Comparison of ENCODE assay signal across 11 cellular contexts in the genomic region with DNA sequence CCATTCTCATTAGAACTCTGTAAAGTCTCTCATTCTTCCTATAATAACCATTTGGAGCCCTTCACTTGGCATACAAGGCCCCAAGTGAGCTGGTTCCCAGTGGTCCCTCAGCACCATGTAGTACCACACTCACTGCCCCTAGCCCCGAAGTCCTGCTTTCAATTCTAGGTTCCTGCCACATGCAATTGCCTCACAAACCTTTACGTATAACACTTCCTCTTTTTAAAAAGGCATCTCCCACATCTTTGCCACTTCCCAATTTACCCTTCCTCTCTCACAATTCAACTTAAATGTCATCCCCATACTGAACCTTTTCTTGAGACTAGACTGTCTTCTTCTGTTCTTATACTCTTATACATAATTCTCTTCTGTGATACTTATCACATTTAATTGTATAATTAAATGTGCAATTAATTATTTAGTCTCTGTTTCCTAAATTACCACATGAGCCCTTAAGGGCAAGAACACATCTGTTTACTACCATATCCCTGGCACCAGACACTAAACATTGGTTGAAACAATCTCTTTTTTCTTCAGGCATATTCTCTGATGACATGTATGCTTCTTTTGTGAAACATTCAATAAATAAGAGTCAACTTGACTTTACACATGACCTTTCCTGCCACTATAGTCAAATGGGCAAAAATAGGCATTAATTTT.
DNase-seq lines count a peak whose midpoint lies in the region; ATAC-seq and TF ChIP-seq lines count a peak whose summit lies in the region.
"Had no signal": no experiment of that assay in that cellular context is flagged by ENCODE, and none has a peak within 500 bp of the region (broad histone marks: within the 10 kb centered on the region; RNA-seq: fewer than 3 reads in every experiment).

No MANE protein-coding gene starts in this region.

- peaks cover 3% of the 10 kb centered on the region for H3K9me3 Mint-ChIP-seq in activated T-helper 17 cell treated with anti-CD3 and anti-CD28 coated beads, Interleukin-2, amount 50 U/mL, for 72 hours

- H3K27ac Mint-ChIP-seq in activated T-helper 17 cell treated with anti-CD3 and anti-CD28 coated beads, Interleukin-2, amount 50 U/mL, for 72 hours: no peak overlapping the region
- H3K27ac Mint-ChIP-seq: stimulated activated effector memory CD8-positive, alpha-beta T cell treated with anti-CD3 and anti-CD28 coated beads, Interleukin-12 subunit alpha, Interleukin-12 subunit beta, amount 100 ng/mL, for 72 hours had no signal

- TF ChIP-seq POLR2A in suprapubic skin (IDR thresholded peaks at IDR 0.05): no peak

- ATAC-seq in GM18868 (IDR thresholded peaks at IDR 0.05; ENCODE audit: unreplicated experiment): peak; percentile 63
- ATAC-seq in HG02970 (IDR thresholded peaks at IDR 0.05; ENCODE audit: low FRiP score, unreplicated experiment): peak; percentile 57
- no peak for ATAC-seq in RWPE2 (ENCODE audit: low read depth)
- ATAC-seq in activated T-helper 17 cell treated with anti-CD3 and anti-CD28 coated beads, Interleukin-2, amount 50 U/mL, for 72 hours (replicated peaks): no peak
- ATAC-seq in GM19467 (IDR thresholded peaks at IDR 0.05; ENCODE audit: unreplicated experiment): no peak
- ATAC-seq: stimulated activated effector memory CD8-positive, alpha-beta T cell treated with anti-CD3 and anti-CD28 coated beads, Interleukin-12 subunit alpha, Interleukin-12 subunit beta, amount 100 ng/mL, for 72 hours had no signal

- 77% methylated on average over 2 of the region's 2 CpGs for WGBS in suprapubic skin

- H3K4me3 ChIP-seq in RWPE2 (ENCODE audit: severe bottlenecking) (no peak overlapping the region), suprapubic skin (no peak overlapping the region)

- no peak for DNase-seq in RWPE2 (ENCODE audit: low spot score)
- peak; percentile 11 for DNase-seq in mucosa of gallbladder (ENCODE audit: low spot score)
- no peak for DNase-seq in suprapubic skin (ENCODE audit: low spot score in 2 of 2)
- DNase-seq in NCI-H1105 treated with DMSO at 0.1 percent for 48 hours (lab: John Stamatoyannopoulos, UW): no peak
- DNase-seq: DND-41, NCI-H510A treated with DMSO at 0.1 percent for 48 hours had no signal

- H3K4me3 Mint-ChIP-seq in activated T-helper 17 cell treated with anti-CD3 and anti-CD28 coated beads, Interleukin-2, amount 50 U/mL, for 72 hours: no peak overlapping the region
- H3K4me3 Mint-ChIP-seq: stimulated activated effector memory CD8-positive, alpha-beta T cell treated with anti-CD3 and anti-CD28 coated beads, Interleukin-12 subunit alpha, Interleukin-12 subunit beta, amount 100 ng/mL, for 72 hours had no signal

- H3K27me3 Mint-ChIP-seq in activated T-helper 17 cell treated with anti-CD3 and anti-CD28 coated beads, Interleukin-2, amount 50 U/mL, for 72 hours: no peaks in the 10 kb centered on the region

- no peaks in the 10 kb centered on the region for H3K27me3 ChIP-seq in RWPE2 (ENCODE audit: insufficient read depth, poor library complexity, severe bottlenecking)
- no peaks in the 10 kb centered on the region for H3K27me3 ChIP-seq in suprapubic skin

- H3K36me3 ChIP-seq in RWPE2 (ENCODE audit: low read depth) (no peaks in the 10 kb centered on the region), suprapubic skin (no peaks in the 10 kb centered on the region)

- TF ChIP-seq CTCF in RWPE2 (IDR thresholded peaks at IDR 0.05; ENCODE audit: poor library complexity, severe bottlenecking) (no peak), suprapubic skin (IDR thresholded peaks at IDR 0.05) (no peak)

- H3K9me3 ChIP-seq in RWPE2 (ENCODE audit: severe bottlenecking) (no peaks in the 10 kb centered on the region), suprapubic skin (no peaks in the 10 kb centered on the region)

- peaks cover 30% of the 10 kb centered on the region for H3K4me1 ChIP-seq in RWPE2 (ENCODE audit: insufficient read depth, poor library complexity, severe bottlenecking)
- H3K4me1 ChIP-seq in suprapubic skin: no peaks in the 10 kb centered on the region

- no peak for TF ChIP-seq EP300 in suprapubic skin (IDR thresholded peaks at IDR 0.05)

- H3K27ac ChIP-seq in RWPE2 (ENCODE audit: poor library complexity, severe bottlenecking) (peak overlapping the region; percentile 63), suprapubic skin (no peak overlapping the region)

- H3K36me3 Mint-ChIP-seq in activated T-helper 17 cell treated with anti-CD3 and anti-CD28 coated beads, Interleukin-2, amount 50 U/mL, for 72 hours (ENCODE audit: low read depth): no peaks in the 10 kb centered on the region
- H3K36me3 Mint-ChIP-seq: stimulated activated effector memory CD8-positive, alpha-beta T cell treated with anti-CD3 and anti-CD28 coated beads, Interleukin-12 subunit alpha, Interleukin-12 subunit beta, amount 100 ng/mL, for 72 hours had no signal

- no peaks in the 10 kb centered on the region for H3K4me1 Mint-ChIP-seq in activated T-helper 17 cell treated with anti-CD3 and anti-CD28 coated beads, Interleukin-2, amount 50 U/mL, for 72 hours
- H3K4me1 Mint-ChIP-seq: stimulated activated effector memory CD8-positive, alpha-beta T cell treated with anti-CD3 and anti-CD28 coated beads, Interleukin-12 subunit alpha, Interleukin-12 subunit beta, amount 100 ng/mL, for 72 hours had no signal

Comparison
In these comparisons a context has a peak if more than half of its experiments do, and no peak if none do; other contexts are left out.
1. ATAC-seq: peak in GM18868 (single experiment) and HG02970 (single experiment); none in RWPE2 (single experiment), activated T-helper 17 cell treated with anti-CD3 and anti-CD28 coated beads, Interleukin-2, amount 50 U/mL, for 72 hours (single experiment) and GM19467 (single experiment).